9 cellular contexts compared by ENCODE assay signal in the genomic region with DNA sequence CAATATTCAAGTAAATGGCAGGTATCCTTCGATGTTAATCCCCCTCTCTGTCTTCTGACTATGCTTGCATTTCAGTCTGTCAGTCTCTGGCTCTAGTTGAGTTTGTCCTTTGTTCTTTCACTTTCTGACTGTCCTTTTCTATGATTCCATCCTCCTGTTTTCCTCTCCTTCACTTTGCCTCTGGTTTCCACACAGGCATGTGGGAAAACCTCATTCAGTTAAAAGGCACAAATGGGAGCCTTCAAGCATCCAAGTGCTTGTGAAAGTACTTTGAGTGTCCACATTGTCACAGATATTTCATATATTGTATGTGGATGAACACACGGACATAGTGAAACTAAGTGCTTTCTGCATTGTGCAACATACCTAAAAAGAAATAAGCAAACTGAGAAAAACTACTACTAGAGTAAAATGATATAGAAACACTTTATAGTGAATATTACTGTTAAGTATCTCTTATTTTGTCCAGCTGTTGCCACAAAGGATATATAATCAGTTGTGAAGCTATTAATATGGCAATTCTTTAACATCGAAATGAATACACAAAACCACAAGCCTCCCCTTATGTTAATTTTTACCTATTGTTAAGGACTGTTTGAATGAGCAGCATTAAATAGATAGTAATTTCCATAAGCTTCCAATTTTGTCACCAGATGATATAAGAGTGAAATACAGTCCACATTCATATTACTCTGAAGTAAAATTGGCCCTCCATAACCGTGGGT.
A peak's percentile ranks its signal among the peaks of the same experiment; 100 is the strongest.
DNase-seq lines count a peak whose midpoint lies in the region; ATAC-seq and TF ChIP-seq lines count a peak whose summit lies in the region.
"Had no signal": no experiment of that assay in that cellular context is flagged by ENCODE, and none has a peak within 500 bp of the region (broad histone marks: within the 10 kb centered on the region; RNA-seq: fewer than 3 reads in every experiment).

No MANE protein-coding gene starts in this region.

- H3K9me3 ChIP-seq in spleen: no peaks in the 10 kb centered on the region
- no peaks in the 10 kb centered on the region for H3K9me3 ChIP-seq in effector memory CD4-positive, alpha-beta T cell (ENCODE audit: control insufficient read depth, low read length)

- CTCF ChIA-PET in activated CD4-positive, alpha-beta memory T cell treated with anti-CD3 and anti-CD28 coated beads for 36 hours (lab: Charles Lee): interaction anchor here (1.9 to 2.5 kb wide), 2 partner anchors 38 kb away, joined by 4 to 9 read pairs; no protein-coding TSS in a partner anchor

- TF ChIP-seq CTCF in spleen (IDR thresholded peaks at IDR 0.05 in 8 of 11, conservative IDR thresholded peaks at IDR 0.05 in 3 of 11): no peak

- H3K27me3 Mint-ChIP-seq in activated T-cell treated with anti-CD3 and anti-CD28 coated beads, Interleukin-2, amount 50 U/mL, for 24 hours: no peaks in the 10 kb centered on the region
- H3K27me3 Mint-ChIP-seq in activated CD4-positive, alpha-beta memory T cell treated with anti-CD3 and anti-CD28 coated beads for 36 hours: no peaks in the 10 kb centered on the region

- H3K9me3 Mint-ChIP-seq in activated T-cell treated with anti-CD3 and anti-CD28 coated beads, Interleukin-2, amount 50 U/mL, for 24 hours: no peaks in the 10 kb centered on the region
- H3K9me3 Mint-ChIP-seq in activated CD4-positive, alpha-beta memory T cell treated with anti-CD3 and anti-CD28 coated beads for 36 hours: no peaks in the 10 kb centered on the region

- peaks cover 46% of the 10 kb centered on the region for H3K4me1 Mint-ChIP-seq in activated T-cell treated with anti-CD3 and anti-CD28 coated beads, Interleukin-2, amount 50 U/mL, for 24 hours (ENCODE audit: low read depth)
- H3K4me1 Mint-ChIP-seq in activated CD4-positive, alpha-beta memory T cell treated with anti-CD3 and anti-CD28 coated beads for 36 hours (ENCODE audit: low read depth): peaks cover 42% of the 10 kb centered on the region

- H3K36me3 Mint-ChIP-seq in activated T-cell treated with anti-CD3 and anti-CD28 coated beads, Interleukin-2, amount 50 U/mL, for 24 hours (ENCODE audit: low read depth): peaks cover 73% of the 10 kb centered on the region
- peaks cover 19% of the 10 kb centered on the region for H3K36me3 Mint-ChIP-seq in activated CD4-positive, alpha-beta memory T cell treated with anti-CD3 and anti-CD28 coated beads for 36 hours

- H3K27me3 ChIP-seq in spleen (replicated peaks in 1 of 7): no peaks in the 10 kb centered on the region
- no peaks in the 10 kb centered on the region for H3K27me3 ChIP-seq in effector memory CD4-positive, alpha-beta T cell (replicated peaks; ENCODE audit: control insufficient read depth, insufficient read depth, low read length, poor library complexity, severe bottlenecking)

- H3K4me3 Mint-ChIP-seq in activated T-cell treated with anti-CD3 and anti-CD28 coated beads, Interleukin-2, amount 50 U/mL, for 24 hours: peak overlapping the region; percentile 21
- peak overlapping the region; percentile 30 for H3K4me3 Mint-ChIP-seq in activated CD4-positive, alpha-beta memory T cell treated with anti-CD3 and anti-CD28 coated beads for 36 hours

- peaks cover 0 to 82% (median 17%) of the 10 kb centered on the region in 6 donors for H3K36me3 ChIP-seq in spleen
- H3K36me3 ChIP-seq in effector memory CD4-positive, alpha-beta T cell (ENCODE audit: control insufficient read depth, insufficient read depth, low read length): peaks cover 30% of the 10 kb centered on the region

- WGBS in spleen, 5 donors: 58 to 77% (median 67%) methylated on average over 4 of the region's 4 CpGs

- POLR2A ChIA-PET in activated CD4-positive, alpha-beta memory T cell treated with anti-CD3 and anti-CD28 coated beads for 36 hours (lab: Charles Lee): no interaction called here

- ATAC-seq in HG02678 (IDR thresholded peaks at IDR 0.05; ENCODE audit: unreplicated experiment): peak; percentile 57

- peak overlapping the region in 6 of 8 donors; percentile 14 to 79 (median 45) for H3K27ac ChIP-seq in spleen
- H3K27ac ChIP-seq in effector memory CD4-positive, alpha-beta T cell (ENCODE audit: insufficient read depth, low read length, poor library complexity, severe bottlenecking): no peak overlapping the region

- intact Hi-C loops in activated CD4-positive, alpha-beta memory T cell treated with anti-CD3 and anti-CD28 coated beads for 36 hours (cut with micrococcal nuclease): no loop called here
- intact Hi-C loops in spleen (cut with DNase I; ENCODE audit: low total_unique reads): no loop called here

- peaks cover 26 to 82% (median 50%) of the 10 kb centered on the region in 6 donors for H3K4me1 ChIP-seq in spleen
- peaks cover 14% of the 10 kb centered on the region for H3K4me1 ChIP-seq in effector memory CD4-positive, alpha-beta T cell (ENCODE audit: control insufficient read depth, insufficient read depth, low read length, poor library complexity, severe bottlenecking)

- peak overlapping the region; percentile 58 for H3K27ac Mint-ChIP-seq in activated T-cell treated with anti-CD3 and anti-CD28 coated beads, Interleukin-2, amount 50 U/mL, for 24 hours
- H3K27ac Mint-ChIP-seq in activated CD4-positive, alpha-beta memory T cell treated with anti-CD3 and anti-CD28 coated beads for 36 hours: peak overlapping the region; percentile 16

- TF ChIP-seq POLR2A in spleen (IDR thresholded peaks at IDR 0.05): no peak

- DNase-seq in activated T-cell treated with anti-CD3 and anti-CD28 coated beads, Interleukin-2, amount 50 U/mL, for 24 hours: no peak
- no peak for DNase-seq in activated T-cell treated with anti-CD3 and anti-CD28 coated beads, Interleukin-2, amount 50 U/mL, for 48 hours
- no peak for DNase-seq in activated CD4-positive, alpha-beta memory T cell treated with anti-CD3 and anti-CD28 coated beads for 36 hours
- DNase-seq in spleen (no peak), 8988T (no peak), NCI-H226 (no peak)
- DNase-seq in effector memory CD4-positive, alpha-beta T cell: no peak
- DNase-seq: kidney had no signal

- H3K4me3 ChIP-seq in spleen: peak overlapping the region in 1 of 8 donors; percentile 12
- no peak overlapping the region for H3K4me3 ChIP-seq in effector memory CD4-positive, alpha-beta T cell (ENCODE audit: insufficient read depth, low read depth, low read length, poor library complexity, severe bottlenecking)
